Comparison of ENCODE assay signal across 7 cellular contexts in genomic region chr13:27954406-27954851, GRCh38. TPM values are rescaled to one million over a fixed set of nuclear protein-coding genes. Genes with fewer than 3 reads are reported as not detected.
DNase-seq lines count a peak whose midpoint lies in the region; ATAC-seq and TF ChIP-seq lines count a peak whose summit lies in the region.

No MANE protein-coding gene starts in this region.

- no peak overlapping the region for H3K27ac ChIP-seq in iPS-18a (ENCODE audit: low read length)

- POLR2A ChIA-PET in activated CD8-positive, alpha-beta T cell treated with anti-CD3 and anti-CD28 coated beads for 36 hours (lab: Charles Lee): interaction anchor here (1.3 to 1.7 kb wide), 2 partner anchors 27 to 127 kb away, joined by 4 to 5 read pairs; no protein-coding TSS in a partner anchor

- peaks cover 4% of the 10 kb centered on the region for H3K9me3 Mint-ChIP-seq in activated CD8-positive, alpha-beta T cell treated with anti-CD3 and anti-CD28 coated beads for 36 hours
- no peaks in the 10 kb centered on the region for H3K9me3 Mint-ChIP-seq in stimulated activated effector memory CD8-positive, alpha-beta T cell treated with anti-CD3 and anti-CD28 coated beads, Interleukin-12 subunit alpha, Interleukin-12 subunit beta, amount 100 ng/mL, for 72 hours

- H3K36me3 ChIP-seq in iPS-18a (ENCODE audit: control insufficient read depth, low read depth, low read length): no peaks in the 10 kb centered on the region

- H3K9ac ChIP-seq in iPS-18a (ENCODE audit: low read length): no peak overlapping the region

- no peak overlapping the region for H3K27ac Mint-ChIP-seq in activated CD8-positive, alpha-beta T cell treated with anti-CD3 and anti-CD28 coated beads for 36 hours
- H3K27ac Mint-ChIP-seq in stimulated activated effector memory CD8-positive, alpha-beta T cell treated with anti-CD3 and anti-CD28 coated beads, Interleukin-12 subunit alpha, Interleukin-12 subunit beta, amount 100 ng/mL, for 72 hours: no peak overlapping the region

- H3K27me3 Mint-ChIP-seq in activated CD8-positive, alpha-beta T cell treated with anti-CD3 and anti-CD28 coated beads for 36 hours: peaks cover 66% of the 10 kb centered on the region

- no peaks in the 10 kb centered on the region for H3K36me3 Mint-ChIP-seq in activated CD8-positive, alpha-beta T cell treated with anti-CD3 and anti-CD28 coated beads for 36 hours (ENCODE audit: low read depth)
- peaks cover 6% of the 10 kb centered on the region for H3K36me3 Mint-ChIP-seq in stimulated activated effector memory CD8-positive, alpha-beta T cell treated with anti-CD3 and anti-CD28 coated beads, Interleukin-12 subunit alpha, Interleukin-12 subunit beta, amount 100 ng/mL, for 72 hours

- no peaks in the 10 kb centered on the region for H3K9me3 ChIP-seq in iPS-18a (ENCODE audit: control insufficient read depth, low read depth, low read length)

- H3K4me1 Mint-ChIP-seq in activated CD8-positive, alpha-beta T cell treated with anti-CD3 and anti-CD28 coated beads for 36 hours (ENCODE audit: low read depth): peaks cover 14% of the 10 kb centered on the region
- peaks cover 8% of the 10 kb centered on the region for H3K4me1 Mint-ChIP-seq in stimulated activated effector memory CD8-positive, alpha-beta T cell treated with anti-CD3 and anti-CD28 coated beads, Interleukin-12 subunit alpha, Interleukin-12 subunit beta, amount 100 ng/mL, for 72 hours

- TF ChIP-seq CTCF in activated CD8-positive, alpha-beta T cell treated with anti-CD3 and anti-CD28 coated beads for 36 hours (IDR thresholded peaks at IDR 0.05): no peak

- peak overlapping the region; percentile 28 for H3K4me3 ChIP-seq in iPS-18a (ENCODE audit: low read length)

- intact Hi-C loops in activated CD8-positive, alpha-beta T cell treated with anti-CD3 and anti-CD28 coated beads for 36 hours (cut with micrococcal nuclease): loop anchor here (5.0 to 10.0 kb wide), 2 partner anchors 90 to 122 kb away; no protein-coding TSS in a partner anchor

- no peaks in the 10 kb centered on the region for H3K4me1 ChIP-seq in iPS-18a (ENCODE audit: control insufficient read depth, low read depth, low read length)

- CTCF ChIA-PET in activated CD8-positive, alpha-beta T cell treated with anti-CD3 and anti-CD28 coated beads for 36 hours (lab: Charles Lee): interaction anchor here (0.7 to 6.4 kb wide), 34 partner anchors 9 to 592 kb away, joined by 3 to 200 read pairs (median 7); partner anchors contain the start of genes CDX2 and PDX1

- H3K4me3 Mint-ChIP-seq in activated CD8-positive, alpha-beta T cell treated with anti-CD3 and anti-CD28 coated beads for 36 hours: peak overlapping the region; percentile 69
- peak overlapping the region; percentile 66 for H3K4me3 Mint-ChIP-seq in stimulated activated effector memory CD8-positive, alpha-beta T cell treated with anti-CD3 and anti-CD28 coated beads, Interleukin-12 subunit alpha, Interleukin-12 subunit beta, amount 100 ng/mL, for 72 hours

- ATAC-seq in GM18520 (IDR thresholded peaks at IDR 0.05; ENCODE audit: unreplicated experiment) (peak; percentile 14), HG02759 (IDR thresholded peaks at IDR 0.05; ENCODE audit: unreplicated experiment) (peak; percentile 23), HG02970 (IDR thresholded peaks at IDR 0.05; ENCODE audit: low FRiP score, unreplicated experiment) (no peak)
- ATAC-seq in activated CD8-positive, alpha-beta T cell treated with anti-CD3 and anti-CD28 coated beads for 36 hours: peak; percentile 38
- ATAC-seq in stimulated activated effector memory CD8-positive, alpha-beta T cell treated with anti-CD3 and anti-CD28 coated beads, Interleukin-12 subunit alpha, Interleukin-12 subunit beta, amount 100 ng/mL, for 72 hours: peak; percentile 56

- DNase-seq in activated CD8-positive, alpha-beta T cell treated with anti-CD3 and anti-CD28 coated beads for 36 hours: no peak
- DNase-seq in stimulated activated effector memory CD8-positive, alpha-beta T cell treated with anti-CD3 and anti-CD28 coated beads, Interleukin-12 subunit alpha, Interleukin-12 subunit beta, amount 100 ng/mL, for 72 hours (ENCODE audit: low spot score in 2 of 2): no peak
- no peak for DNase-seq in D341Med (ENCODE audit: low spot score)

- H3K27me3 ChIP-seq in iPS-18a (ENCODE audit: control insufficient read depth, insufficient read depth, low read length): peaks cover 100% of the 10 kb centered on the region

RNA-seq across cellular contexts. Expression of gene CDX2, which starts 14.7 kb away (rescaled TPM):
- total RNA-seq in activated CD8-positive, alpha-beta T cell treated with anti-CD3 and anti-CD28 coated beads for 36 hours: not detected

RNA-seq across cellular contexts. Expression of gene URAD, which starts 34.1 kb away (rescaled TPM):
- not detected for total RNA-seq in activated CD8-positive, alpha-beta T cell treated with anti-CD3 and anti-CD28 coated beads for 36 hours

RNA-seq across cellular contexts. Expression of gene PDX1, which starts 34.6 kb away (rescaled TPM):
- not detected for total RNA-seq in activated CD8-positive, alpha-beta T cell treated with anti-CD3 and anti-CD28 coated beads for 36 hours
